In the genomic region with DNA sequence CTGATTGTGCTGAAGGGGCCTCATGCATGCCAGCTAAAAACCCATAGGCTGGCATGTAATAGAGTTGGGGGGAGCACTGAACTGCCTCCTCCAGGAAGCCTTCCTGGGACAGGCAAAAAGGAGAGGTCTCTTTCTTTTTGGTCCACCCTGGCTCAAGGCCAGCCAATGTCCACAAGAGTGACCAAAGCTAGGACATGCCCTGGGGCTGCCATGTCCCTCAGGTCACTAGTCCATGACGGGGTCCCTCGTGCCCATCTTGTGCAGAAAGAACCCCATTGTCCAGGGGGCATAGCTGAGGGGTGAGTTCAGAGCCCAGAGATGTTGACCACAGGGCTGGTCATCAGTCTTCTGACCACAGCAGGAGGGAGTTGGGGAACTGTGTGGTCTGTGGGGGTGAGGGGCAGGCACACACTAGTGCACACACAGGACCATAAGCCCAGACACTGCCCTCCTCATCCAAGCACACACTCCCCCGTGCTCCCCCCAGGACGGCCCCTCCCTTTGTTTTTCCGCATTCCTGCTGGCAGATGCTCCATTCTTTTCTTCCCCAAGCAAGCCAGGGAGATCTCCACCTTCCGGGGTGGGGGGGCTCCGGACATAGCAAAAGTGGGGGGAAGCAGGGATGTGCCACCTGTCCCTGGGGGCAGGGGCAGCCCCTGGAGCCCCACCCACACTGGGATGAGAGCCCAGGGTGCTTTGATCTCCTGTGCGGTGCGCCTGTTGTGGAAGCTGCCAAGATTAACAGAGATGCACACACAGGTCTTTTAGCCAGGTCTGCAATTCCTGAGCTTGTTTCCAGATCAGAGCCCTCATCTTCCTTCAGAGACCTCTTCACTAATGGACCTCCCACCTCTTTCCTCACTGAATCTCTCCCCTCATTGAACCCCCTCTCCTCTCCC, we compare ENCODE assay signal across 13 cellular contexts. TPM values are rescaled to one million over a fixed set of nuclear protein-coding genes. Genes with fewer than 3 reads are reported as not detected.
DNase-seq lines count a peak whose midpoint lies in the region; ATAC-seq and TF ChIP-seq lines count a peak whose summit lies in the region.
"Had no signal": no experiment of that assay in that cellular context is flagged by ENCODE, and none has a peak within 500 bp of the region (broad histone marks: within the 10 kb centered on the region; RNA-seq: fewer than 3 reads in every experiment).

No MANE protein-coding gene starts in this region.

- no peaks in the 10 kb centered on the region for H3K36me3 ChIP-seq in endodermal cell (ENCODE audit: control insufficient read depth, insufficient read depth, low read length)
- H3K36me3 ChIP-seq in osteoblast (ENCODE audit: insufficient read depth, low read length): no peaks in the 10 kb centered on the region
- H3K36me3 ChIP-seq in mucosa of descending colon (ENCODE audit: low read depth): no peaks in the 10 kb centered on the region
- H3K36me3 ChIP-seq: MG63 had no signal

- H3K4me2 ChIP-seq in osteoblast (ENCODE audit: insufficient read depth, low read length): no peak overlapping the region

- H3K27me3 Mint-ChIP-seq in endodermal cell (ENCODE audit: insufficient read depth): peaks cover 80% of the 10 kb centered on the region

- H3K4me1 Mint-ChIP-seq in endodermal cell: peaks cover 8% of the 10 kb centered on the region

- H3K27me3 ChIP-seq in endodermal cell (ENCODE audit: control insufficient read depth, insufficient read depth, low read length, poor library complexity, severe bottlenecking) (peaks cover 27% of the 10 kb centered on the region), osteoblast (ENCODE audit: insufficient read depth, low read length) (peaks cover 42% of the 10 kb centered on the region)
- H3K27me3 ChIP-seq: MG63 had no signal

- H3K4me3 Mint-ChIP-seq in endodermal cell: peak overlapping the region; percentile 46

- no peaks in the 10 kb centered on the region for H3K79me2 ChIP-seq in osteoblast (ENCODE audit: insufficient read depth, low read length)

- H3K4me1 ChIP-seq in endodermal cell (ENCODE audit: control insufficient read depth, insufficient read depth, low read length) (no peaks in the 10 kb centered on the region), osteoblast (ENCODE audit: insufficient read depth, low read length) (peaks cover 10% of the 10 kb centered on the region), mucosa of descending colon (ENCODE audit: low read depth) (no peaks in the 10 kb centered on the region)

- H3K27ac ChIP-seq in endodermal cell (ENCODE audit: low read depth, low read length): no peak overlapping the region
- no peak overlapping the region for H3K27ac ChIP-seq in osteoblast (ENCODE audit: low read depth, low read length)
- H3K27ac ChIP-seq: HL-60, skin epidermis had no signal

- H3K9me3 ChIP-seq in endodermal cell (ENCODE audit: control insufficient read depth, low read length) (no peaks in the 10 kb centered on the region), osteoblast (ENCODE audit: low read depth, low read length) (no peaks in the 10 kb centered on the region), mucosa of descending colon (no peaks in the 10 kb centered on the region)
- H3K9me3 ChIP-seq: MG63 had no signal

- no peak overlapping the region for H3K27ac Mint-ChIP-seq in endodermal cell

- DNase-seq in NCI-H1694 treated with DMSO at 0.1 percent for 48 hours (lab: John Stamatoyannopoulos, UW): peak; percentile 9
- DNase-seq in NCI-H1694 (lab: John Stamatoyannopoulos, UW): no peak
- peak; percentile 44 for DNase-seq in NCI-H2196 treated with DMSO at 0.1 percent for 48 hours (lab: John Stamatoyannopoulos, UW; ENCODE audit: unreplicated experiment)
- peak; percentile 48 for DNase-seq in endodermal cell
- DNase-seq in osteoblast (ENCODE audit: insufficient read length, low spot score, missing footprints): peak; percentile 89
- no peak for DNase-seq in hepatic stellate cell (ENCODE audit: low spot score)
- no peak for DNase-seq in mucosa of descending colon
- DNase-seq in ureter (ENCODE audit: low spot score): no peak
- DNase-seq: hippocampal formation; MG63; NK-92 treated with Interleukin-12 subunit alpha and Interleukin-12 subunit beta, amount 100 ng/mL, for 24 hours had no signal

- no peaks in the 10 kb centered on the region for H4K20me1 ChIP-seq in osteoblast (ENCODE audit: insufficient read depth, low read length)

- no peaks in the 10 kb centered on the region for H3K36me3 Mint-ChIP-seq in endodermal cell (ENCODE audit: low read depth)

- no peak for ATAC-seq in mucosa of descending colon

- H3K9me3 Mint-ChIP-seq in endodermal cell: no peaks in the 10 kb centered on the region

- intact Hi-C loops in mucosa of descending colon (cut with DNase I, micrococcal nuclease): loop anchor here (5.0 to 10.0 kb wide), 2 partner anchors 115 to 117 kb away; no protein-coding TSS in a partner anchor

- H3K9ac ChIP-seq in endodermal cell (ENCODE audit: extremely low read depth, low read length, poor library complexity, severe bottlenecking): no peak overlapping the region

- H2AFZ ChIP-seq in osteoblast (ENCODE audit: low read length): no peak overlapping the region

- WGBS in endodermal cell (ENCODE audit: insufficient coverage in 1 of 2, insufficient read length in 1 of 2), 2 experiments: 76 to 81% methylated on average over 6 to 9 of the region's 9 CpGs

- TF ChIP-seq CTCF in endodermal cell (conservative IDR thresholded peaks at IDR 0.05) (no peak), osteoblast (IDR thresholded peaks at IDR 0.05; ENCODE audit: extremely low read depth, low read depth, low read length) (no peak), mucosa of descending colon (IDR thresholded peaks at IDR 0.05) (no peak)

- H3K4me3 ChIP-seq in endodermal cell (ENCODE audit: low read length) (no peak overlapping the region), osteoblast (ENCODE audit: insufficient read depth, low read length) (no peak overlapping the region), mucosa of descending colon (no peak overlapping the region)
- H3K4me3 ChIP-seq: MG63, skin epidermis had no signal

RNA-seq across cellular contexts. Expression of a gene that starts 25.2 kb away (rescaled TPM):
- total RNA-seq in endodermal cell: 100 to 1,000 TPM; 227 to 263 TPM
- polyA plus RNA-seq in endodermal cell (2013, experiment 1 of 2): 109 TPM
- 101 TPM for polyA plus RNA-seq in endodermal cell (2013, experiment 2 of 2)
- total RNA-seq in osteoblast: 71.7 and 71.9 TPM in 2 replicates
- total RNA-seq in mucosa of descending colon: 100 to 1,000 TPM; 173 to 227 (median 216) TPM
- total RNA-seq in ureter: 172 TPM

RNA-seq across cellular contexts. Expression of a gene that starts 55.2 kb away (rescaled TPM):
- total RNA-seq in endodermal cell (1 to 10 TPM; 1.3 to 1.6 TPM), osteoblast (under 0.01 and 0.29 TPM in 2 replicates), mucosa of descending colon (10 to 100 TPM in 1 of 3 donors, 1 to 10 TPM in 2; 1.0 to 11.9 (median 2.0) TPM), ureter (10.0 TPM)
- 24.5 TPM for polyA plus RNA-seq in endodermal cell (2013, experiment 1 of 2)
- polyA plus RNA-seq in endodermal cell (2013, experiment 2 of 2): 22.1 TPM

Comparison
In these comparisons a context has a peak if more than half of its experiments do, and no peak if none do; other contexts are left out.
1. DNase-seq: peak in NCI-H1694 treated with DMSO at 0.1 percent for 48 hours (single experiment), NCI-H2196 treated with DMSO at 0.1 percent for 48 hours (single experiment), endodermal cell (single experiment) and osteoblast (single experiment); none in NCI-H1694 (single experiment), hepatic stellate cell (single experiment), mucosa of descending colon (0 of 3) and ureter (single experiment).